ENCODE assay signal across 20 cellular contexts in genomic region chr2:118738106-118738505, GRCh38.
"Had no signal": no experiment of that assay in that cellular context is flagged by ENCODE, and none has a peak within 500 bp of the region (broad histone marks: within the 10 kb centered on the region; RNA-seq: fewer than 3 reads in every experiment).

No MANE protein-coding gene starts in this region.

- H3K4me2 ChIP-seq: hepatocyte had no signal

- H3K27ac ChIP-seq: gastroesophageal sphincter, hepatocyte, lower lobe of right lung, parathyroid adenoma, spleen, testis, upper lobe of left lung had no signal

- H3K9me3 Mint-ChIP-seq: activated naive CD8-positive, alpha-beta T cell treated with anti-CD3 and anti-CD28 coated beads, Interleukin-2, amount 10 ng/mL, durations not matched to agents 7 days and 5 days; activated T-helper 17 cell treated with anti-CD3 and anti-CD28 coated beads, Interleukin-2, amount 50 U/mL, for 72 hours; central memory CD8-positive, alpha-beta T cell; T-helper 2 cell treated with Interferon-gamma antibody and Interleukin-4, amounts not matched to agents 5 μg/mL and 100 μg/mL, for 36 hours had no signal

- H3K4me1 Mint-ChIP-seq: activated CD4-positive, alpha-beta T cell treated with anti-CD3 and anti-CD28 coated beads for 36 hours; activated naive CD8-positive, alpha-beta T cell treated with anti-CD3 and anti-CD28 coated beads, Interleukin-2, amount 10 ng/mL, durations not matched to agents 7 days and 5 days; activated T-helper 17 cell treated with anti-CD3 and anti-CD28 coated beads, Interleukin-2, amount 50 U/mL, for 72 hours; brain; central memory CD8-positive, alpha-beta T cell; natural killer cell; stimulated activated memory B cell treated with anti-CD40 and anti-IgM and Interleukin-4, amounts not matched to agents 10 μg/mL and 1 μg/mL and 100 μg/mL, for 72 hours had no signal

- H3K4me3 ChIP-seq: coronary artery, gastroesophageal sphincter, hepatocyte, lower lobe of right lung, spleen, testis, upper lobe of left lung had no signal

- H3K4me1 ChIP-seq: gastroesophageal sphincter, lower lobe of right lung, parathyroid adenoma, spleen, testis, upper lobe of left lung had no signal

- H3K27me3 ChIP-seq: hepatocyte, testis, upper lobe of left lung had no signal

- H3K9me3 ChIP-seq: lower lobe of right lung, testis, upper lobe of left lung had no signal

- ATAC-seq: activated CD4-positive, alpha-beta T cell treated with anti-CD3 and anti-CD28 coated beads for 36 hours; activated T-helper 17 cell treated with anti-CD3 and anti-CD28 coated beads, Interleukin-2, amount 50 U/mL, for 72 hours; natural killer cell; stimulated activated memory B cell treated with anti-CD40 and anti-IgM and Interleukin-4, amounts not matched to agents 10 μg/mL and 1 μg/mL and 100 μg/mL, for 72 hours had no signal

- H3K9ac ChIP-seq: parathyroid adenoma had no signal

- DNase-seq: activated CD4-positive, alpha-beta T cell treated with anti-CD3 and anti-CD28 coated beads for 36 hours; activated CD4-positive, alpha-beta T cell treated with anti-CD3 and anti-CD28 coated beads, Interleukin-2, amount 50 U/mL, for 48 hours; activated naive CD4-positive, alpha-beta T cell; activated naive CD8-positive, alpha-beta T cell treated with anti-CD3 and anti-CD28 coated beads, Interleukin-2, amount 10 ng/mL, durations not matched to agents 7 days and 5 days; activated T-cell treated with anti-CD3 and anti-CD28 coated beads for 4 hours; lower lobe of right lung; natural killer cell; spleen; stimulated activated CD4-positive, alpha-beta T cell treated with anti-CD3 and anti-CD28 coated beads, Interleukin-4, amount 100 ng/mL, for 4 hours; testis; upper lobe of left lung had no signal

- H3K4me3 Mint-ChIP-seq: activated CD4-positive, alpha-beta T cell treated with anti-CD3 and anti-CD28 coated beads for 36 hours; activated naive CD8-positive, alpha-beta T cell treated with anti-CD3 and anti-CD28 coated beads, Interleukin-2, amount 10 ng/mL, durations not matched to agents 7 days and 5 days; activated T-helper 17 cell treated with anti-CD3 and anti-CD28 coated beads, Interleukin-2, amount 50 U/mL, for 72 hours; brain; central memory CD8-positive, alpha-beta T cell; natural killer cell; stimulated activated memory B cell treated with anti-CD40 and anti-IgM and Interleukin-4, amounts not matched to agents 10 μg/mL and 1 μg/mL and 100 μg/mL, for 72 hours; T-helper 2 cell treated with Interferon-gamma antibody and Interleukin-4, amounts not matched to agents 5 μg/mL and 100 μg/mL, for 36 hours had no signal

- H3K36me3 Mint-ChIP-seq: activated naive CD8-positive, alpha-beta T cell treated with anti-CD3 and anti-CD28 coated beads, Interleukin-2, amount 10 ng/mL, durations not matched to agents 7 days and 5 days; brain; natural killer cell; stimulated activated memory B cell treated with anti-CD40 and anti-IgM and Interleukin-4, amounts not matched to agents 10 μg/mL and 1 μg/mL and 100 μg/mL, for 72 hours had no signal

- H3K36me3 ChIP-seq: gastroesophageal sphincter, lower lobe of right lung, spleen, upper lobe of left lung had no signal

- H3K27ac Mint-ChIP-seq: activated CD4-positive, alpha-beta T cell treated with anti-CD3 and anti-CD28 coated beads for 36 hours; activated naive CD8-positive, alpha-beta T cell treated with anti-CD3 and anti-CD28 coated beads, Interleukin-2, amount 10 ng/mL, durations not matched to agents 7 days and 5 days; activated T-helper 17 cell treated with anti-CD3 and anti-CD28 coated beads, Interleukin-2, amount 50 U/mL, for 72 hours; brain; natural killer cell; stimulated activated memory B cell treated with anti-CD40 and anti-IgM and Interleukin-4, amounts not matched to agents 10 μg/mL and 1 μg/mL and 100 μg/mL, for 72 hours; T-helper 2 cell treated with Interferon-gamma antibody and Interleukin-4, amounts not matched to agents 5 μg/mL and 100 μg/mL, for 36 hours had no signal
